In genomic region chr6:156775717-156776116, GRCh38 we compare ENCODE assay signal across 1 cellular context.
TF ChIP-seq lines count a peak whose summit lies in the region.

No MANE protein-coding gene starts in this region.

TF ChIP-seq in GM12878, 131 proteins besides CTCF, POLR2A, EP300 and RAD21 (continued from another document):
- TF ChIP-seq ZBTB4 (CRISPR knock-in tag; IDR thresholded peaks at IDR 0.05) (no peak), SMAD1 (IDR thresholded peaks at IDR 0.05; ENCODE audit: low read depth, partially characterized antibody) (no peak), ETV6 (conservative IDR thresholded peaks at IDR 0.05 in 1 of 2, IDR thresholded peaks at IDR 0.05 in 1 of 2; ENCODE audit: borderline replicate concordance in 1 of 2, low read depth in 1 of 2) (no peak), SREBF2 (IDR thresholded peaks at IDR 0.05; ENCODE audit: low read length) (no peak), CBX3 (IDR thresholded peaks at IDR 0.05; ENCODE audit: borderline replicate concordance, low read depth) (no peak), SRF (IDR thresholded peaks at IDR 0.05; ENCODE audit: low read depth in 2 of 2, low read length in 2 of 2) (no peak), GATAD2B (conservative IDR thresholded peaks at IDR 0.05; ENCODE audit: low read depth) (no peak), CEBPB (IDR thresholded peaks at IDR 0.05; ENCODE audit: borderline replicate concordance in 1 of 2, low read depth in 2 of 2, low read length in 2 of 2) (no peak), YY1 (IDR thresholded peaks at IDR 0.05; ENCODE audit: low read depth, low read length) (no peak), ZNF217 (IDR thresholded peaks at IDR 0.05) (no peak)
